1 cellular context compared by ENCODE assay signal in the genomic region with DNA sequence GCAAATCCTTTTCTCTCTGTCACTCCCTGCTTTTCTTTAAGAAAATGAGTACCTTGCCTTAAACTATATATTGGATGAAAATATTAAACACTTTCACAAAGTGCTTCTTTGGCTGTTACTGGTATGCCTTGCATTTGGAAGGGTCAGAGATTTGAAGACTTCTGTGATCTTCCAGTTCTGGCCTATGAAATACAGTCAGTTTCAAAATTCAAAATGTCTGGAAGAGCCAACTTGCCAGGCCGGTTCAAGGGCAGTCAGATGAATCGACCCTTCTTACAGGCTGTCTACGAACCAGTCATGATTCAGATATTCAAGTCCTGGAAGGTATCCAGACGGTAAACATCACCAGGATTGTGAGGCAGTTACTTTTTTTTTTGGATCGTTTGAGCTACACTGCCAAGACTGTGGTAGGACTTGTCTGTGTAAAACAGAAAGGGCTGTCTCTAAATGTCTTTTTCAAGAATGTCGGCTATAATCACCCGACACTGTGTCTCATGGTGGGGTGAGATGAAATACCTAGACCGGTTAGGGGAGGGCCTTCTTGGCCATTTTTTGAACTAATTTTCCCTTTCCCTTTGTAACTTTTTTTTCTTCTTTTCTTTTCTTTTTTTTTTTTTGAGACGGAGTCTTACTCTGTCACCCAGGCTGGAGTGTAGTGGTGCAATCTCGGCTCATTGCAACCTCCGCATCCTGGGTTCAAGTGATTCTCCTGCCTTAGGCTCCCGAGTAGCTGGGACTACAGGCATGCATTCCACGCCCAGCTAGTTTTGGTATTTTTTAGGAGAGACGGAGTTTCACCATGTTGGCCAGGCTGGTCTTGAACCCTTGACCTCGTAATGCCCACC.
TF ChIP-seq lines count a peak whose summit lies in the region.

No MANE protein-coding gene starts in this region.

TF ChIP-seq in H1, 55 proteins besides CTCF, POLR2A, EP300 and RAD21:
- no peak for TF ChIP-seq GABPA (IDR thresholded peaks at IDR 0.05; ENCODE audit: borderline replicate concordance, insufficient read depth, low read length)
- TF ChIP-seq JUND (IDR thresholded peaks at IDR 0.05; ENCODE audit: low read length), result no peak
- no peak for TF ChIP-seq KDM4A (IDR thresholded peaks at IDR 0.05; ENCODE audit: low read depth, low read length, severe bottlenecking)
- no peak for TF ChIP-seq MAX (IDR thresholded peaks at IDR 0.05)
- TF ChIP-seq NRF1 (IDR thresholded peaks at IDR 0.05; ENCODE audit: low read depth, low read length), result no peak
- no peak for TF ChIP-seq TAF1 (IDR thresholded peaks at IDR 0.05; ENCODE audit: low read depth, low read length)
- no peak for TF ChIP-seq ATF3 (IDR thresholded peaks at IDR 0.05; ENCODE audit: insufficient read depth, low read depth, low read length)
- no peak for TF ChIP-seq E2F6 (IDR thresholded peaks at IDR 0.05)
- TF ChIP-seq PHF8 (conservative IDR thresholded peaks at IDR 0.05; ENCODE audit: low read depth, low read length), result no peak
- TF ChIP-seq USF2 (IDR thresholded peaks at IDR 0.05; ENCODE audit: low read length), result no peak
- no peak for TF ChIP-seq ZNF274 (IDR thresholded peaks at IDR 0.05; ENCODE audit: borderline replicate concordance, extremely low read depth, low read length)
- TF ChIP-seq, protein P1, sequence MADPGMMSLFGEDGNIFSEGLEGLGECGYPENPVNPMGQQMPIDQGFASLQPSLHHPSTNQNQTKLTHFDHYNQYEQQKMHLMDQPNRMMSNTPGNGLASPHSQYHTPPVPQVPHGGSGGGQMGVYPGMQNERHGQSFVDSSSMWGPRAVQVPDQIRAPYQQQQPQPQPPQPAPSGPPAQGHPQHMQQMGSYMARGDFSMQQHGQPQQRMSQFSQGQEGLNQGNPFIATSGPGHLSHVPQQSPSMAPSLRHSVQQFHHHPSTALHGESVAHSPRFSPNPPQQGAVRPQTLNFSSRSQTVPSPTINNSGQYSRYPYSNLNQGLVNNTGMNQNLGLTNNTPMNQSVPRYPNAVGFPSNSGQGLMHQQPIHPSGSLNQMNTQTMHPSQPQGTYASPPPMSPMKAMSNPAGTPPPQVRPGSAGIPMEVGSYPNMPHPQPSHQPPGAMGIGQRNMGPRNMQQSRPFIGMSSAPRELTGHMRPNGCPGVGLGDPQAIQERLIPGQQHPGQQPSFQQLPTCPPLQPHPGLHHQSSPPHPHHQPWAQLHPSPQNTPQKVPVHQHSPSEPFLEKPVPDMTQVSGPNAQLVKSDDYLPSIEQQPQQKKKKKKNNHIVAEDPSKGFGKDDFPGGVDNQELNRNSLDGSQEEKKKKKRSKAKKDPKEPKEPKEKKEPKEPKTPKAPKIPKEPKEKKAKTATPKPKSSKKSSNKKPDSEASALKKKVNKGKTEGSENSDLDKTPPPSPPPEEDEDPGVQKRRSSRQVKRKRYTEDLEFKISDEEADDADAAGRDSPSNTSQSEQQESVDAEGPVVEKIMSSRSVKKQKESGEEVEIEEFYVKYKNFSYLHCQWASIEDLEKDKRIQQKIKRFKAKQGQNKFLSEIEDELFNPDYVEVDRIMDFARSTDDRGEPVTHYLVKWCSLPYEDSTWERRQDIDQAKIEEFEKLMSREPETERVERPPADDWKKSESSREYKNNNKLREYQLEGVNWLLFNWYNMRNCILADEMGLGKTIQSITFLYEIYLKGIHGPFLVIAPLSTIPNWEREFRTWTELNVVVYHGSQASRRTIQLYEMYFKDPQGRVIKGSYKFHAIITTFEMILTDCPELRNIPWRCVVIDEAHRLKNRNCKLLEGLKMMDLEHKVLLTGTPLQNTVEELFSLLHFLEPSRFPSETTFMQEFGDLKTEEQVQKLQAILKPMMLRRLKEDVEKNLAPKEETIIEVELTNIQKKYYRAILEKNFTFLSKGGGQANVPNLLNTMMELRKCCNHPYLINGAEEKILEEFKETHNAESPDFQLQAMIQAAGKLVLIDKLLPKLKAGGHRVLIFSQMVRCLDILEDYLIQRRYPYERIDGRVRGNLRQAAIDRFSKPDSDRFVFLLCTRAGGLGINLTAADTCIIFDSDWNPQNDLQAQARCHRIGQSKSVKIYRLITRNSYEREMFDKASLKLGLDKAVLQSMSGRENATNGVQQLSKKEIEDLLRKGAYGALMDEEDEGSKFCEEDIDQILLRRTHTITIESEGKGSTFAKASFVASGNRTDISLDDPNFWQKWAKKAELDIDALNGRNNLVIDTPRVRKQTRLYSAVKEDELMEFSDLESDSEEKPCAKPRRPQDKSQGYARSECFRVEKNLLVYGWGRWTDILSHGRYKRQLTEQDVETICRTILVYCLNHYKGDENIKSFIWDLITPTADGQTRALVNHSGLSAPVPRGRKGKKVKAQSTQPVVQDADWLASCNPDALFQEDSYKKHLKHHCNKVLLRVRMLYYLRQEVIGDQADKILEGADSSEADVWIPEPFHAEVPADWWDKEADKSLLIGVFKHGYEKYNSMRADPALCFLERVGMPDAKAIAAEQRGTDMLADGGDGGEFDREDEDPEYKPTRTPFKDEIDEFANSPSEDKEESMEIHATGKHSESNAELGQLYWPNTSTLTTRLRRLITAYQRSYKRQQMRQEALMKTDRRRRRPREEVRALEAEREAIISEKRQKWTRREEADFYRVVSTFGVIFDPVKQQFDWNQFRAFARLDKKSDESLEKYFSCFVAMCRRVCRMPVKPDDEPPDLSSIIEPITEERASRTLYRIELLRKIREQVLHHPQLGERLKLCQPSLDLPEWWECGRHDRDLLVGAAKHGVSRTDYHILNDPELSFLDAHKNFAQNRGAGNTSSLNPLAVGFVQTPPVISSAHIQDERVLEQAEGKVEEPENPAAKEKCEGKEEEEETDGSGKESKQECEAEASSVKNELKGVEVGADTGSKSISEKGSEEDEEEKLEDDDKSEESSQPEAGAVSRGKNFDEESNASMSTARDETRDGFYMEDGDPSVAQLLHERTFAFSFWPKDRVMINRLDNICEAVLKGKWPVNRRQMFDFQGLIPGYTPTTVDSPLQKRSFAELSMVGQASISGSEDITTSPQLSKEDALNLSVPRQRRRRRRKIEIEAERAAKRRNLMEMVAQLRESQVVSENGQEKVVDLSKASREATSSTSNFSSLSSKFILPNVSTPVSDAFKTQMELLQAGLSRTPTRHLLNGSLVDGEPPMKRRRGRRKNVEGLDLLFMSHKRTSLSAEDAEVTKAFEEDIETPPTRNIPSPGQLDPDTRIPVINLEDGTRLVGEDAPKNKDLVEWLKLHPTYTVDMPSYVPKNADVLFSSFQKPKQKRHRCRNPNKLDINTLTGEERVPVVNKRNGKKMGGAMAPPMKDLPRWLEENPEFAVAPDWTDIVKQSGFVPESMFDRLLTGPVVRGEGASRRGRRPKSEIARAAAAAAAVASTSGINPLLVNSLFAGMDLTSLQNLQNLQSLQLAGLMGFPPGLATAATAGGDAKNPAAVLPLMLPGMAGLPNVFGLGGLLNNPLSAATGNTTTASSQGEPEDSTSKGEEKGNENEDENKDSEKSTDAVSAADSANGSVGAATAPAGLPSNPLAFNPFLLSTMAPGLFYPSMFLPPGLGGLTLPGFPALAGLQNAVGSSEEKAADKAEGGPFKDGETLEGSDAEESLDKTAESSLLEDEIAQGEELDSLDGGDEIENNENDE (IDR thresholded peaks at IDR 0.05; ENCODE audit: insufficient replicate concordance, low read length), result no peak
- TF ChIP-seq KDM1A (IDR thresholded peaks at IDR 0.05; ENCODE audit: borderline replicate concordance, low read length), result no peak
- no peak for TF ChIP-seq CREB1 (IDR thresholded peaks at IDR 0.05)
- no peak for TF ChIP-seq CBX8 (IDR thresholded peaks at IDR 0.05; ENCODE audit: borderline replicate concordance, low read depth, low read length)
- TF ChIP-seq GTF2F1 (IDR thresholded peaks at IDR 0.05; ENCODE audit: borderline replicate concordance, low read depth, low read length), result no peak
